ENCODE assay signal across 8 cellular contexts in genomic region chr17:7589204-7589868, GRCh38. TPM values are rescaled to one million over a fixed set of nuclear protein-coding genes. Genes with fewer than 3 reads are reported as not detected.
DNase-seq lines count a peak whose midpoint lies in the region; ATAC-seq and TF ChIP-seq lines count a peak whose summit lies in the region.

No MANE protein-coding gene starts in this region.

- H3K27ac ChIP-seq in skeletal muscle tissue (ENCODE audit: low read depth, low read length) = peak overlapping the region; percentile 47

- no peaks in the 10 kb centered on the region for H3K27me3 ChIP-seq in skeletal muscle tissue (ENCODE audit: control insufficient read depth in 3 of 3, insufficient read depth in 3 of 3, low read length in 3 of 3)

- peak overlapping the region; percentile 58 to 79 (median 77) for H3K9ac ChIP-seq in skeletal muscle tissue (ENCODE audit: low read depth in 1 of 3, low read length in 3 of 3)

- peaks cover 37 to 50% (median 46%) of the 10 kb centered on the region in 3 donors for H3K36me3 ChIP-seq in skeletal muscle tissue (ENCODE audit: control insufficient read depth in 3 of 3, insufficient read depth in 3 of 3, low read length in 3 of 3)

- no peak overlapping the region for H3K4me3 ChIP-seq in choroid plexus epithelial cell (ENCODE audit: low read depth, low read length)
- peak overlapping the region; percentile 46 to 67 (median 54) for H3K4me3 ChIP-seq in skeletal muscle tissue (ENCODE audit: low read length in 3 of 3)

- TF ChIP-seq CTCF in choroid plexus epithelial cell (conservative IDR thresholded peaks at IDR 0.05; ENCODE audit: low read depth, low read length) = peak; percentile 87

- DNase-seq in NCI-H187 (lab: John Stamatoyannopoulos, UW) (peak; percentile 10 to 20), NCI-H187 treated with DMSO at 0.1 percent for 48 hours (lab: John Stamatoyannopoulos, UW) (no peak), choroid plexus epithelial cell (ENCODE audit: low read depth) (peak; percentile 90), islet precursor cell (peak; percentile 95)
- peak; percentile 56 for DNase-seq in activated CD4-positive, alpha-beta T cell treated with anti-CD3 and anti-CD28 coated beads for 1 hour

- H3K4me1 ChIP-seq in skeletal muscle tissue (ENCODE audit: control insufficient read depth in 3 of 3, insufficient read depth in 3 of 3, low read length in 3 of 3) = peaks cover 17 to 38% (median 24%) of the 10 kb centered on the region in 3 donors

- no peaks in the 10 kb centered on the region for H3K9me3 ChIP-seq in skeletal muscle tissue (ENCODE audit: control insufficient read depth in 3 of 3, low read length in 3 of 3)

- ATAC-seq in HG02571 (IDR thresholded peaks at IDR 0.05; ENCODE audit: unreplicated experiment) = no peak
- ATAC-seq in HG03097 (IDR thresholded peaks at IDR 0.05; ENCODE audit: low FRiP score, unreplicated experiment) = no peak

RNA-seq across cellular contexts. Expression of gene SOX15, which starts 0.6 kb away (rescaled TPM):
- not detected for total RNA-seq in skeletal muscle tissue

RNA-seq across cellular contexts. Expression of gene MPDU1, which starts 5.7 kb away (rescaled TPM):
- total RNA-seq in skeletal muscle tissue = 26.1 TPM

RNA-seq across cellular contexts. Expression of gene CD68, which starts 9.9 kb away (rescaled TPM):
- total RNA-seq in skeletal muscle tissue = 4.2 TPM

RNA-seq across cellular contexts. Expression of gene FXR2, which starts 25.4 kb away (rescaled TPM):
- total RNA-seq in skeletal muscle tissue = 42.3 TPM

RNA-seq across cellular contexts. Expression of gene SENP3, which starts 27.6 kb away (rescaled TPM):
- total RNA-seq in skeletal muscle tissue = 31.3 TPM
